ENCODE assay signal across 1 cellular context in genomic region chr17:5111402-5112204, GRCh38.
A peak's percentile ranks its signal among the peaks of the same experiment; 100 is the strongest.
TF ChIP-seq lines count a peak whose summit lies in the region.

Gene ZNF232, minus strand, starts transcription at chr17:5111878. Its CDS starts 56 bp downstream, at chr17:5111822.

TF ChIP-seq in GM12878, 131 proteins besides CTCF, POLR2A, EP300 and RAD21 (continued from another document and continues in another):
- TF ChIP-seq ZBTB11 (CRISPR knock-in tag; IDR thresholded peaks at IDR 0.05) (no peak), ASH2L (IDR thresholded peaks at IDR 0.05; ENCODE audit: borderline replicate concordance, low read depth) (0 out of 2 replicates have a peak, but pooled peaks have one; percentile 22), YBX1 (IDR thresholded peaks at IDR 0.05) (no peak), PAX8 (IDR thresholded peaks at IDR 0.05) (no peak), SMARCA5 (IDR thresholded peaks at IDR 0.05) (peak; percentile 44; the same call in 1 of the 2 replicates), ZBED1 (IDR thresholded peaks at IDR 0.05; ENCODE audit: borderline replicate concordance) (no peak), SMAD5 (IDR thresholded peaks at IDR 0.05; ENCODE audit: low read depth) (no peak), E2F4 (IDR thresholded peaks at IDR 0.05; ENCODE audit: low read depth, low read length) (peak; percentile 67), CEBPZ (IDR thresholded peaks at IDR 0.05; ENCODE audit: low read depth, low read length) (no peak), ZBTB40 (IDR thresholded peaks at IDR 0.05; ENCODE audit: borderline replicate concordance) (peak; percentile 56), FOXK2 (IDR thresholded peaks at IDR 0.05) (no peak), POLR2AphosphoS5 (IDR thresholded peaks at IDR 0.05; ENCODE audit: low read length) (peak; percentile 48), ZNF384 (IDR thresholded peaks at IDR 0.05; ENCODE audit: borderline replicate concordance, low read depth, low read length) (no peak), BCLAF1 (IDR thresholded peaks at IDR 0.05) (no peak), KAT2A (conservative IDR thresholded peaks at IDR 0.05; ENCODE audit: control insufficient read depth, low read depth, low read length) (no peak), PRDM15 (CRISPR knock-in tag; IDR thresholded peaks at IDR 0.05) (no peak), RELB (IDR thresholded peaks at IDR 0.05; ENCODE audit: low read depth) (no peak; the same call in none of the 2 replicates), SIN3A (IDR thresholded peaks at IDR 0.05; ENCODE audit: low read depth, low read length) (no peak), JUNB (IDR thresholded peaks at IDR 0.05) (no peak), SRF (IDR thresholded peaks at IDR 0.05; ENCODE audit: low read depth in 2 of 2, low read length in 2 of 2) (0 out of 4 replicates have a peak, but pooled peaks of 1 of the 2 experiments have one; percentile 44), MEF2B (IDR thresholded peaks at IDR 0.05; ENCODE audit: partially characterized antibody, poor library complexity, severe bottlenecking) (peak; percentile 60), BMI1 (IDR thresholded peaks at IDR 0.05; ENCODE audit: borderline replicate concordance) (no peak), POLR2AphosphoS2 (IDR thresholded peaks at IDR 0.05; ENCODE audit: low read depth, low read length) (no peak), DPF2 (IDR thresholded peaks at IDR 0.05) (peak; percentile 37; the same call in 1 of the 2 replicates), E4F1 (IDR thresholded peaks at IDR 0.05; ENCODE audit: borderline replicate concordance, partially characterized antibody) (peak; percentile 45), EED (IDR thresholded peaks at IDR 0.05; ENCODE audit: low read depth) (peak; percentile 74), ZSCAN29 (IDR thresholded peaks at IDR 0.05) (no peak; the same call in 1 of the 2 replicates)
